Comparison of ENCODE assay signal across 8 cellular contexts in genomic region chrX:154369453-154370299, GRCh38. TPM values are rescaled to one million over a fixed set of nuclear protein-coding genes. Genes with fewer than 3 reads are reported as not detected.
DNase-seq lines count a peak whose midpoint lies in the region; ATAC-seq and TF ChIP-seq lines count a peak whose summit lies in the region.

No MANE protein-coding gene starts in this region.

- TF ChIP-seq CTCF in epithelial cell of proximal tubule (conservative IDR thresholded peaks at IDR 0.05; ENCODE audit: low read depth, low read length), result no peak

- peaks cover 74% of the 10 kb centered on the region for H3K36me3 Mint-ChIP-seq in stimulated activated effector memory CD8-positive, alpha-beta T cell treated with anti-CD3 and anti-CD28 coated beads, Interleukin-12 subunit alpha, Interleukin-12 subunit beta, amount 100 ng/mL, for 72 hours

- H3K4me3 ChIP-seq in epithelial cell of proximal tubule (ENCODE audit: low read depth, low read length) (peak overlapping the region; percentile 76), muscle layer of colon (ENCODE audit: low read depth in 1 of 2, low read length in 2 of 2) (peak overlapping the region; percentile 60 to 73)

- TF ChIP-seq POLR2A in GM15510 (IDR thresholded peaks at IDR 0.05; ENCODE audit: borderline replicate concordance, extremely low read depth, insufficient read length), result peak; percentile 13

- peak overlapping the region; percentile 93 for H3K27ac Mint-ChIP-seq in stimulated activated effector memory CD8-positive, alpha-beta T cell treated with anti-CD3 and anti-CD28 coated beads, Interleukin-12 subunit alpha, Interleukin-12 subunit beta, amount 100 ng/mL, for 72 hours

- peaks cover 0 to 4% of the 10 kb centered on the region in 2 donors for H3K27me3 ChIP-seq in muscle layer of colon (ENCODE audit: control insufficient read depth in 1 of 2, insufficient read depth in 2 of 2, low read length in 2 of 2)

- peak overlapping the region; percentile 83 for H3K4me3 Mint-ChIP-seq in stimulated activated effector memory CD8-positive, alpha-beta T cell treated with anti-CD3 and anti-CD28 coated beads, Interleukin-12 subunit alpha, Interleukin-12 subunit beta, amount 100 ng/mL, for 72 hours

- no peaks in the 10 kb centered on the region for H3K9me3 ChIP-seq in muscle layer of colon (ENCODE audit: low read length)

- peaks cover 41% of the 10 kb centered on the region for H3K36me3 ChIP-seq in muscle layer of colon (ENCODE audit: insufficient read depth, low read length)

- peak overlapping the region; percentile 84 for H3K27ac ChIP-seq in muscle layer of colon (ENCODE audit: low read depth, low read length)

- peak; percentile 85 for DNase-seq in 8988T
- DNase-seq in NCI-H748 (lab: John Stamatoyannopoulos, UW; ENCODE audit: unreplicated experiment), result peak; percentile 82
- peak; percentile 74 for DNase-seq in activated T-cell treated with anti-CD3 and anti-CD28 coated beads, Interleukin-2, amount 50 U/mL, for 1 hour
- no peak for DNase-seq in epithelial cell of proximal tubule (ENCODE audit: low read depth)
- DNase-seq in stimulated activated effector memory CD8-positive, alpha-beta T cell treated with anti-CD3 and anti-CD28 coated beads, Interleukin-12 subunit alpha, Interleukin-12 subunit beta, amount 100 ng/mL, for 72 hours (ENCODE audit: low spot score in 2 of 2), result peak; percentile 47 to 85

- peak overlapping the region; percentile 83 for H3K9ac ChIP-seq in muscle layer of colon (ENCODE audit: low read length)

- peaks cover 31% of the 10 kb centered on the region for H3K4me1 ChIP-seq in muscle layer of colon (ENCODE audit: insufficient read depth, low read length)

- H3K4me1 Mint-ChIP-seq in stimulated activated effector memory CD8-positive, alpha-beta T cell treated with anti-CD3 and anti-CD28 coated beads, Interleukin-12 subunit alpha, Interleukin-12 subunit beta, amount 100 ng/mL, for 72 hours, result peaks cover 26% of the 10 kb centered on the region

- peak; percentile 19 for ATAC-seq in stimulated activated effector memory CD8-positive, alpha-beta T cell treated with anti-CD3 and anti-CD28 coated beads, Interleukin-12 subunit alpha, Interleukin-12 subunit beta, amount 100 ng/mL, for 72 hours
- ATAC-seq in HG03442 (IDR thresholded peaks at IDR 0.05; ENCODE audit: unreplicated experiment), result no peak

- H3K9me3 Mint-ChIP-seq in stimulated activated effector memory CD8-positive, alpha-beta T cell treated with anti-CD3 and anti-CD28 coated beads, Interleukin-12 subunit alpha, Interleukin-12 subunit beta, amount 100 ng/mL, for 72 hours, result no peaks in the 10 kb centered on the region

RNA-seq across cellular contexts. Expression of gene FLNA, which starts 4.8 kb away (rescaled TPM):
- total RNA-seq in epithelial cell of proximal tubule, result 953 and 1,430 TPM in 2 replicates

RNA-seq across cellular contexts. Expression of gene EMD, which starts 9.4 kb away (rescaled TPM):
- 50.7 and 63.0 TPM in 2 replicates for total RNA-seq in epithelial cell of proximal tubule

RNA-seq across cellular contexts. Expression of gene RPL10, which starts 28.5 kb away (rescaled TPM):
- total RNA-seq in epithelial cell of proximal tubule, result 5,736 and 6,055 TPM in 2 replicates

RNA-seq across cellular contexts. Expression of gene DNASE1L1, which starts 39.4 kb away (rescaled TPM):
- total RNA-seq in epithelial cell of proximal tubule, result 20.7 and 27.7 TPM in 2 replicates

RNA-seq across cellular contexts. Expression of gene TAFAZZIN, which starts 41.7 kb away (rescaled TPM):
- total RNA-seq in epithelial cell of proximal tubule, result 33.6 and 55.8 TPM in 2 replicates
